ENCODE assay signal across 1 cellular context in the genomic region with DNA sequence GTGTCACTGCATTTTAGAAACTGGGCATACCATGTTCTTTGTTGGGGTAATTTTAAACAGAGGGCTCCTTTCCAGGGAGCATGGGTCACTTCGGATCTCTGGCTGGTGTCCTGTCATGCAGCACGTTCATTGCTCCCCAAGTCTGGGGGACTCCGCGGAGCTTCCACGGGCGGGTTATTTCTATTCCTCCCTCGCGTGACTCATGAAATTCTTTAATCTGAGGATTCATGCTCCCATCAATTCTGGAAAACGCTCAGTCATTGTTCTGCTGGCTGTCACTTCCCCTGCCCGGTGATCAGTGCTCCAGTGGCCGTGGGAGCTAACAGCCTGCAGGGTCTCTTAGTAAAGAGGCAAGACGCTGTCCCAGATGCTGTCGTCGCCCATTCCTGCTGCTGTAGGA.
TF ChIP-seq lines count a peak whose summit lies in the region.

No MANE protein-coding gene starts in this region.

TF ChIP-seq in WTC11, 78 proteins besides CTCF, POLR2A, EP300 and RAD21 (continued from another document):
- TF ChIP-seq IRF1 (CRISPR knock-in tag; IDR thresholded peaks at IDR 0.05) (no peak), E2F4 (CRISPR knock-in tag; IDR thresholded peaks at IDR 0.05; ENCODE audit: borderline replicate concordance, low read depth) (no peak), ZNF671 (CRISPR knock-in tag; IDR thresholded peaks at IDR 0.05) (no peak), JUN (CRISPR knock-in tag; IDR thresholded peaks at IDR 0.05) (no peak), ELF4 (CRISPR knock-in tag; IDR thresholded peaks at IDR 0.05; ENCODE audit: low read depth) (no peak), FOXK1 (CRISPR knock-in tag; IDR thresholded peaks at IDR 0.05) (no peak), ZNF138 (CRISPR knock-in tag; conservative IDR thresholded peaks at IDR 0.05) (no peak)
